ENCODE assay signal across 36 cellular contexts in genomic region chr5:62582198-62582597, GRCh38. TPM values are rescaled to one million over a fixed set of nuclear protein-coding genes. Genes with fewer than 3 reads are reported as not detected.
DNase-seq lines count a peak whose midpoint lies in the region; ATAC-seq and TF ChIP-seq lines count a peak whose summit lies in the region.
"Had no signal": no experiment of that assay in that cellular context is flagged by ENCODE, and none has a peak within 500 bp of the region (broad histone marks: within the 10 kb centered on the region; RNA-seq: fewer than 3 reads in every experiment).

No MANE protein-coding gene starts in this region.

- no peaks in the 10 kb centered on the region for H3K36me3 Mint-ChIP-seq in GM23338 (ENCODE audit: low read depth)

- no peak overlapping the region for H2BK5ac ChIP-seq in mesendoderm (ENCODE audit: low read length)

- no peaks in the 10 kb centered on the region for H3K36me3 ChIP-seq in GM23338 (ENCODE audit: insufficient read depth)
- H3K36me3 ChIP-seq in mesendoderm (ENCODE audit: control insufficient read depth, insufficient read depth, low read length): no peaks in the 10 kb centered on the region
- H3K36me3 ChIP-seq: BE2C, cardiac muscle cell, left ventricle myocardium inferior, prostate gland, WERI-Rb-1 had no signal

- H2AFZ ChIP-seq in GM23338: no peak overlapping the region

- peaks cover 9% of the 10 kb centered on the region for H3K4me1 Mint-ChIP-seq in GM23338

- H3K27me3 Mint-ChIP-seq in GM23338 (ENCODE audit: insufficient read depth, low read depth, poor library complexity): peaks cover 3% of the 10 kb centered on the region
- H3K27me3 Mint-ChIP-seq: activated naive CD8-positive, alpha-beta T cell had no signal

- H3K79me2 ChIP-seq in GM23338 (replicated peaks; ENCODE audit: insufficient read depth) (no peaks in the 10 kb centered on the region; the same call in 1 of the 2 replicates), mesendoderm (ENCODE audit: control insufficient read depth, insufficient read depth, low read length) (no peaks in the 10 kb centered on the region)

- H3K27me3 ChIP-seq in GM23338 (ENCODE audit: insufficient read depth): no peaks in the 10 kb centered on the region
- no peaks in the 10 kb centered on the region for H3K27me3 ChIP-seq in mesendoderm (ENCODE audit: insufficient read depth, low read length, poor library complexity)
- H3K27me3 ChIP-seq: BE2C, cardiac muscle cell, sigmoid colon, tibial nerve had no signal

- no peak overlapping the region for H3K9ac ChIP-seq in mesendoderm (ENCODE audit: low read length)

- TF ChIP-seq CTCF in GM23338 (conservative IDR thresholded peaks at IDR 0.05; ENCODE audit: low read depth in 2 of 2) (no peak), cardiac fibroblast (IDR thresholded peaks at IDR 0.05; ENCODE audit: low read depth, low read length) (no peak)

- H4K8ac ChIP-seq in mesendoderm (ENCODE audit: low read depth, low read length): no peak overlapping the region

- H3F3A ChIP-seq in GM23338 (replicated peaks; ENCODE audit: low read depth): no peaks in the 10 kb centered on the region

- H3K4me1 ChIP-seq in GM23338 (ENCODE audit: insufficient read depth) (no peaks in the 10 kb centered on the region), mesendoderm (ENCODE audit: control insufficient read depth, low read depth, low read length) (no peaks in the 10 kb centered on the region)
- H3K4me1 ChIP-seq: Caco-2, prostate gland, sigmoid colon had no signal

- no peak overlapping the region for H3K23ac ChIP-seq in mesendoderm (ENCODE audit: low read length)

- no peaks in the 10 kb centered on the region for H3K9me2 ChIP-seq in GM23338 (ENCODE audit: insufficient read depth)

- H3K27ac Mint-ChIP-seq in GM23338: no peak overlapping the region
- H3K27ac Mint-ChIP-seq: activated naive CD8-positive, alpha-beta T cell had no signal

- H3K4me3 ChIP-seq in GM23338: no peak overlapping the region
- H3K4me3 ChIP-seq in cardiac fibroblast (replicated peaks in 1 of 2; ENCODE audit: low read depth in 2 of 2, low read length in 2 of 2): no peak overlapping the region
- H3K4me3 ChIP-seq in mesendoderm (ENCODE audit: low read length): no peak overlapping the region
- H3K4me3 ChIP-seq: cardiac muscle cell, left ventricle myocardium inferior, prostate gland, sigmoid colon, tibial nerve had no signal

- peak overlapping the region; percentile 28 for H3K18ac ChIP-seq in mesendoderm (ENCODE audit: low read length)

- ATAC-seq in GM23338: no peak; the same call in 2 of the 3 replicates
- ATAC-seq: Panc1 had no signal

- no peak overlapping the region for H3K4ac ChIP-seq in mesendoderm (ENCODE audit: low read depth, low read length)

- DNase-seq in AG08395 (ENCODE audit: low spot score) (peak; percentile 8), GM23338 (ENCODE audit: low spot score) (peak; percentile 31), cardiac fibroblast (ENCODE audit: low read depth in 2 of 2) (peak; percentile 13 to 19), mesendoderm (no peak), LoVo (ENCODE audit: low spot score) (no peak), middle frontal gyrus (ENCODE audit: extremely low spot score, low spot score) (no peak), glomerular visceral epithelial cell (ENCODE audit: extremely low spot score) (no peak)
- DNase-seq in activated effector memory CD4-positive, alpha-beta T cell treated with anti-CD3 and anti-CD28 coated beads, Interleukin-2, amount 50 U/mL, for 16 hours: no peak
- DNase-seq: activated CD4-positive, alpha-beta T cell treated with anti-CD3 and anti-CD28 coated beads for 48 hours; activated CD8-positive, alpha-beta memory T cell treated with anti-CD3 and anti-CD28 coated beads for 24 hours; activated effector memory CD4-positive, alpha-beta T cell treated with Interleukin-2 at 50 U/mL for 16 hours; activated T-cell treated with anti-CD3 and anti-CD28 coated beads for 4 hours; BE2C; Caco-2; DMS53; effector CD4-positive, alpha-beta T cell; islet precursor cell; KBM-7; left ventricle myocardium inferior; NCI-H1436; NCI-H2081; NCI-H226; NCI-H69; nucleus accumbens; SHP77 treated with DMSO at 0.1 percent for 48 hours; sigmoid colon; stimulated activated CD4-positive, alpha-beta T cell treated with anti-CD3 and anti-CD28 coated beads, Interleukin-4, amount 100 ng/mL, for 1 hour; SW 1271; T1000; WERI-Rb-1 had no signal

- no peaks in the 10 kb centered on the region for H3K79me1 ChIP-seq in mesendoderm (ENCODE audit: low read length)

- no peak overlapping the region for H3K56ac ChIP-seq in mesendoderm (ENCODE audit: low read length)

- no peak overlapping the region for H2BK15ac ChIP-seq in mesendoderm (replicated peaks; ENCODE audit: low read depth)

- H3K4me3 Mint-ChIP-seq in GM23338: no peak overlapping the region
- H3K4me3 Mint-ChIP-seq: activated naive CD8-positive, alpha-beta T cell had no signal

- H3K27ac ChIP-seq in GM23338 (ENCODE audit: low read depth) (no peak overlapping the region), mesendoderm (ENCODE audit: low read depth, low read length) (no peak overlapping the region)
- H3K27ac ChIP-seq: cardiac muscle cell, left ventricle myocardium inferior, prostate gland, sigmoid colon, tibial nerve, WERI-Rb-1 had no signal

- no peaks in the 10 kb centered on the region for H3K9me3 Mint-ChIP-seq in GM23338

- H3K4me2 ChIP-seq in GM23338: no peak overlapping the region
- H3K4me2 ChIP-seq in mesendoderm (ENCODE audit: low read length): no peak overlapping the region

- H2BK120ac ChIP-seq in mesendoderm (ENCODE audit: low read depth, low read length): no peak overlapping the region

- no peak overlapping the region for H2AK5ac ChIP-seq in mesendoderm (ENCODE audit: low read length)

- H4K5ac ChIP-seq in mesendoderm (ENCODE audit: low read length): no peak overlapping the region

- WGBS in mesendoderm (ENCODE audit: extremely low coverage, insufficient coverage, low lambda C conversion rate): no CpG with 5 or more reads among the region's 3 CpGs

- H4K20me1 ChIP-seq in GM23338 (replicated peaks; ENCODE audit: insufficient read depth): no peaks in the 10 kb centered on the region

TF ChIP-seq in GM23338, 12 proteins besides CTCF, POLR2A, EP300 and RAD21 (continues in another document):
- TF ChIP-seq STAT1 (IDR thresholded peaks at IDR 0.05; ENCODE audit: unreplicated experiment): no peak
- TF ChIP-seq REST (IDR thresholded peaks at IDR 0.05; ENCODE audit: unreplicated experiment): no peak
- TF ChIP-seq EZH2 (IDR thresholded peaks at IDR 0.05; ENCODE audit: low read depth, unreplicated experiment): no peak
- TF ChIP-seq ETS1 (IDR thresholded peaks at IDR 0.05): no peak
- no peak for TF ChIP-seq POLR2AphosphoS5 (IDR thresholded peaks at IDR 0.05; ENCODE audit: low read depth)
- no peak for TF ChIP-seq ZNF114 (CRISPR knock-in tag; IDR thresholded peaks at IDR 0.05)
- no peak for TF ChIP-seq NANOG (IDR thresholded peaks at IDR 0.05; ENCODE audit: borderline replicate concordance)
- TF ChIP-seq JUNB (IDR thresholded peaks at IDR 0.05; ENCODE audit: unreplicated experiment): no peak

RNA-seq across cellular contexts. Expression of gene LRRC70, which starts 3.6 kb away (rescaled TPM):
- total RNA-seq in GM23338 (2014; rRNA removed; shearing (Covaris generic)): 1.7 and 2.7 TPM in 2 replicates
- polyA plus RNA-seq in GM23338 (2016; fragmentation: Nextera tagmentation; extraction: Ambion mirVana): 0.15 TPM in 1 of 2 replicates, not detected in the other
- polyA plus RNA-seq in mesendoderm (2013, experiment 1 of 2): 0.08 TPM
- polyA plus RNA-seq in mesendoderm (2013, experiment 2 of 2): 0.11 TPM
- total RNA-seq: epithelial cell of proximal tubule had no signal

Comparison
In these comparisons a context has a peak if more than half of its experiments do, and no peak if none do; other contexts are left out.
1. DNase-seq: peak in AG08395 (single experiment), GM23338 (single experiment) and cardiac fibroblast (2 of 2); none in mesendoderm (single experiment), LoVo (single experiment), middle frontal gyrus (single experiment), glomerular visceral epithelial cell (single experiment) and activated effector memory CD4-positive, alpha-beta T cell treated with anti-CD3 and anti-CD28 coated beads, Interleukin-2, amount 50 U/mL, for 16 hours (single experiment).